In genomic region chr5:149409268-149409948, GRCh38 we compare ENCODE assay signal across 13 cellular contexts. TPM values are rescaled to one million over a fixed set of nuclear protein-coding genes. Genes with fewer than 3 reads are reported as not detected.
A peak's percentile ranks its signal among the peaks of the same experiment; 100 is the strongest.
DNase-seq lines count a peak whose midpoint lies in the region; ATAC-seq and TF ChIP-seq lines count a peak whose summit lies in the region.
"Had no signal": no experiment of that assay in that cellular context is flagged by ENCODE, and none has a peak within 500 bp of the region (broad histone marks: within the 10 kb centered on the region; RNA-seq: fewer than 3 reads in every experiment).

No MANE protein-coding gene starts in this region.

- intact Hi-C loops in spleen (cut with DNase I; ENCODE audit: low total_unique reads), result no loop called here

- H3K9ac ChIP-seq in liver (ENCODE audit: low read depth in 1 of 2, low read length in 2 of 2), result no peak overlapping the region
- H3K9ac ChIP-seq: KMS-11 had no signal

- H3K4me1 ChIP-seq in liver (ENCODE audit: control insufficient read depth in 4 of 4, insufficient read depth in 4 of 4, low read length in 3 of 4), result no peaks in the 10 kb centered on the region
- peaks cover 0 to 19% (median 3%) of the 10 kb centered on the region in 6 donors for H3K4me1 ChIP-seq in spleen

- no peaks in the 10 kb centered on the region for H3K9me3 Mint-ChIP-seq in chondrocyte (ENCODE audit: low read depth)
- H3K9me3 Mint-ChIP-seq: CD8-positive, alpha-beta T cell had no signal

- H3K27ac Mint-ChIP-seq in chondrocyte (ENCODE audit: unreplicated experiment), result peak overlapping the region; percentile 98
- H3K27ac Mint-ChIP-seq: CD8-positive, alpha-beta T cell had no signal

- H3K9me3 ChIP-seq in liver (ENCODE audit: control insufficient read depth in 4 of 4, low read length in 3 of 4) (no peaks in the 10 kb centered on the region), spleen (no peaks in the 10 kb centered on the region)

- H3K36me3 ChIP-seq in H7 (replicated peaks; ENCODE audit: control insufficient read depth, insufficient read depth, low read length) (no peaks in the 10 kb centered on the region), liver (ENCODE audit: control insufficient read depth in 4 of 4, insufficient read depth in 3 of 4, low read depth in 1 of 4, low read length in 3 of 4) (no peaks in the 10 kb centered on the region), spleen (peaks cover 0 to 2% (median 0%) of the 10 kb centered on the region in 6 donors)

- TF ChIP-seq RAD21 in liver (IDR thresholded peaks at IDR 0.05), result no peak

- peak overlapping the region; percentile 100 for H3K4me3 Mint-ChIP-seq in chondrocyte (ENCODE audit: unreplicated experiment)
- H3K4me3 Mint-ChIP-seq: CD8-positive, alpha-beta T cell had no signal

- no peak overlapping the region for H3K4me3 ChIP-seq in H7 (ENCODE audit: insufficient read depth, low read depth, low read length)
- peak overlapping the region in 2 of 3 donors; percentile 26 to 29 for H3K4me3 ChIP-seq in liver (ENCODE audit: low read depth in 1 of 3, low read length in 3 of 3)
- peak overlapping the region; percentile 24 to 58 (median 39) for H3K4me3 ChIP-seq in spleen
- H3K4me3 ChIP-seq: PC-9 had no signal

- H3K27ac ChIP-seq in liver (ENCODE audit: low read depth in 1 of 2, low read length in 2 of 2) (peak overlapping the region in 1 of 2 donors; percentile 50), spleen (peak overlapping the region in 7 of 8 donors; percentile 71 to 82 (median 77))
- H3K27ac ChIP-seq: KMS-11, PC-9 had no signal

- peaks cover 71% of the 10 kb centered on the region for H3K4me1 Mint-ChIP-seq in chondrocyte (ENCODE audit: low read depth)

- TF ChIP-seq CTCF in chondrocyte (IDR thresholded peaks at IDR 0.05), result no peak
- TF ChIP-seq CTCF in liver (IDR thresholded peaks at IDR 0.05; ENCODE audit: low read depth, low read length, missing input control), result no peak
- no peak for TF ChIP-seq CTCF in spleen (IDR thresholded peaks at IDR 0.05 in 8 of 11, conservative IDR thresholded peaks at IDR 0.05 in 3 of 11)

- no peaks in the 10 kb centered on the region for H3K27me3 ChIP-seq in H7 (ENCODE audit: control insufficient read depth, insufficient read depth, low read length)
- H3K27me3 ChIP-seq in liver (ENCODE audit: control insufficient read depth in 4 of 4, insufficient read depth in 4 of 4, low read length in 3 of 4), result peaks cover 0 to 4% (median 0%) of the 10 kb centered on the region in 4 donors
- no peaks in the 10 kb centered on the region for H3K27me3 ChIP-seq in spleen (replicated peaks in 1 of 7)

- no peak for ATAC-seq in GM21528 (IDR thresholded peaks at IDR 0.05; ENCODE audit: low FRiP score, unreplicated experiment)
- ATAC-seq: CD8-positive, alpha-beta T cell had no signal

- peaks cover 56% of the 10 kb centered on the region for H3K36me3 Mint-ChIP-seq in chondrocyte (ENCODE audit: low read depth)
- H3K36me3 Mint-ChIP-seq: CD8-positive, alpha-beta T cell had no signal

- no peak for TF ChIP-seq POLR2A in spleen (IDR thresholded peaks at IDR 0.05)

- WGBS in liver, result 90% methylated on average over 6 of the region's 6 CpGs
- WGBS in spleen, 5 donors, result 70 to 84% (median 80%) methylated on average over 6 of the region's 6 CpGs

- DNase-seq in H7 (peak; percentile 65), chondrocyte (ENCODE audit: low spot score) (peak; percentile 38), spleen (no peak), OCI-M1 (lab: John Stamatoyannopoulos, UW) (no peak), HuH-7.5 (ENCODE audit: low spot score) (no peak), SW480 (ENCODE audit: low spot score) (no peak)
- DNase-seq: CD8-positive, alpha-beta T cell; NCI-H2171; T-helper 9 cell had no signal

- no peaks in the 10 kb centered on the region for H3K27me3 Mint-ChIP-seq in chondrocyte (ENCODE audit: low read depth)

TF ChIP-seq in liver, 16 proteins besides CTCF, POLR2A, EP300 and RAD21:
- TF ChIP-seq NR2F2 (IDR thresholded peaks at IDR 0.05) (no peak), YY1 (IDR thresholded peaks at IDR 0.05) (no peak), EGR1 (IDR thresholded peaks at IDR 0.05; ENCODE audit: low read depth in 2 of 2) (no peak), JUND (IDR thresholded peaks at IDR 0.05) (no peak), HNF4A (conservative IDR thresholded peaks at IDR 0.05) (no peak), RXRA (IDR thresholded peaks at IDR 0.05) (no peak), GABPA (IDR thresholded peaks at IDR 0.05 in 1 of 2, conservative IDR thresholded peaks at IDR 0.05 in 1 of 2) (no peak), SP1 (IDR thresholded peaks at IDR 0.05) (no peak), ZBTB33 (IDR thresholded peaks at IDR 0.05) (no peak), FOXA2 (IDR thresholded peaks at IDR 0.05) (no peak), TAF1 (conservative IDR thresholded peaks at IDR 0.05) (no peak), ATF3 (IDR thresholded peaks at IDR 0.05) (no peak)
- TF ChIP-seq, protein P1, sequence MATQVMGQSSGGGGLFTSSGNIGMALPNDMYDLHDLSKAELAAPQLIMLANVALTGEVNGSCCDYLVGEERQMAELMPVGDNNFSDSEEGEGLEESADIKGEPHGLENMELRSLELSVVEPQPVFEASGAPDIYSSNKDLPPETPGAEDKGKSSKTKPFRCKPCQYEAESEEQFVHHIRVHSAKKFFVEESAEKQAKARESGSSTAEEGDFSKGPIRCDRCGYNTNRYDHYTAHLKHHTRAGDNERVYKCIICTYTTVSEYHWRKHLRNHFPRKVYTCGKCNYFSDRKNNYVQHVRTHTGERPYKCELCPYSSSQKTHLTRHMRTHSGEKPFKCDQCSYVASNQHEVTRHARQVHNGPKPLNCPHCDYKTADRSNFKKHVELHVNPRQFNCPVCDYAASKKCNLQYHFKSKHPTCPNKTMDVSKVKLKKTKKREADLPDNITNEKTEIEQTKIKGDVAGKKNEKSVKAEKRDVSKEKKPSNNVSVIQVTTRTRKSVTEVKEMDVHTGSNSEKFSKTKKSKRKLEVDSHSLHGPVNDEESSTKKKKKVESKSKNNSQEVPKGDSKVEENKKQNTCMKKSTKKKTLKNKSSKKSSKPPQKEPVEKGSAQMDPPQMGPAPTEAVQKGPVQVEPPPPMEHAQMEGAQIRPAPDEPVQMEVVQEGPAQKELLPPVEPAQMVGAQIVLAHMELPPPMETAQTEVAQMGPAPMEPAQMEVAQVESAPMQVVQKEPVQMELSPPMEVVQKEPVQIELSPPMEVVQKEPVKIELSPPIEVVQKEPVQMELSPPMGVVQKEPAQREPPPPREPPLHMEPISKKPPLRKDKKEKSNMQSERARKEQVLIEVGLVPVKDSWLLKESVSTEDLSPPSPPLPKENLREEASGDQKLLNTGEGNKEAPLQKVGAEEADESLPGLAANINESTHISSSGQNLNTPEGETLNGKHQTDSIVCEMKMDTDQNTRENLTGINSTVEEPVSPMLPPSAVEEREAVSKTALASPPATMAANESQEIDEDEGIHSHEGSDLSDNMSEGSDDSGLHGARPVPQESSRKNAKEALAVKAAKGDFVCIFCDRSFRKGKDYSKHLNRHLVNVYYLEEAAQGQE (IDR thresholded peaks at IDR 0.05), result no peak
- TF ChIP-seq, protein P2, sequence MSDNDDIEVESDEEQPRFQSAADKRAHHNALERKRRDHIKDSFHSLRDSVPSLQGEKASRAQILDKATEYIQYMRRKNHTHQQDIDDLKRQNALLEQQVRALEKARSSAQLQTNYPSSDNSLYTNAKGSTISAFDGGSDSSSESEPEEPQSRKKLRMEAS (IDR thresholded peaks at IDR 0.05), result no peak

RNA-seq across cellular contexts. Expression of gene IL17B, which starts 30.3 kb away (rescaled TPM):
- total RNA-seq in H7 (2014; rRNA removed; shearing (Covaris generic)), result not detected in 2 replicates
- 1.1 to 4.6 TPM (median 3.4 TPM) in 3 replicates for total RNA-seq in chondrocyte
- not detected for total RNA-seq in liver
- polyA plus RNA-seq in liver, result not detected
- 1 to 10 TPM in 2 of 7 donors, under 1 TPM in 1, not detected in 4; 0.57 to 1.4 (median 1.1) TPM for total RNA-seq in spleen
- under 1 TPM; 0.30 to 0.62 (median 0.38) TPM for polyA plus RNA-seq in spleen
- total RNA-seq: CD8-positive, alpha-beta T cell; PC-9 had no signal

RNA-seq across cellular contexts. Expression of gene PCYOX1L, which starts 51.6 kb away (rescaled TPM):
- total RNA-seq in H7 (2014; rRNA removed; shearing (Covaris generic)), result 6.5 and 9.4 TPM in 2 replicates
- total RNA-seq in chondrocyte (7.1 to 11.1 TPM (median 7.3 TPM) in 3 replicates), liver (1 to 10 TPM; 1.1 to 4.4 TPM), spleen (10 to 100 TPM in 1 of 7 donors, 1 to 10 TPM in 6; 5.4 to 13.0 (median 7.8) TPM)
- polyA plus RNA-seq in liver (1 to 10 TPM in 1 of 2 donors, under 1 TPM in 1; 0.47 to 1.2 TPM), spleen (10 to 100 TPM in 1 of 3 donors, 1 to 10 TPM in 2; 6.8 to 11.7 (median 8.1) TPM)

Comparison
In these comparisons a context has a peak if more than half of its experiments do, and no peak if none do; other contexts are left out.
1. DNase-seq: peak in H7 (single experiment) and chondrocyte (single experiment); none in spleen (single experiment), OCI-M1 (single experiment), HuH-7.5 (single experiment) and SW480 (single experiment).